In the genomic region with DNA sequence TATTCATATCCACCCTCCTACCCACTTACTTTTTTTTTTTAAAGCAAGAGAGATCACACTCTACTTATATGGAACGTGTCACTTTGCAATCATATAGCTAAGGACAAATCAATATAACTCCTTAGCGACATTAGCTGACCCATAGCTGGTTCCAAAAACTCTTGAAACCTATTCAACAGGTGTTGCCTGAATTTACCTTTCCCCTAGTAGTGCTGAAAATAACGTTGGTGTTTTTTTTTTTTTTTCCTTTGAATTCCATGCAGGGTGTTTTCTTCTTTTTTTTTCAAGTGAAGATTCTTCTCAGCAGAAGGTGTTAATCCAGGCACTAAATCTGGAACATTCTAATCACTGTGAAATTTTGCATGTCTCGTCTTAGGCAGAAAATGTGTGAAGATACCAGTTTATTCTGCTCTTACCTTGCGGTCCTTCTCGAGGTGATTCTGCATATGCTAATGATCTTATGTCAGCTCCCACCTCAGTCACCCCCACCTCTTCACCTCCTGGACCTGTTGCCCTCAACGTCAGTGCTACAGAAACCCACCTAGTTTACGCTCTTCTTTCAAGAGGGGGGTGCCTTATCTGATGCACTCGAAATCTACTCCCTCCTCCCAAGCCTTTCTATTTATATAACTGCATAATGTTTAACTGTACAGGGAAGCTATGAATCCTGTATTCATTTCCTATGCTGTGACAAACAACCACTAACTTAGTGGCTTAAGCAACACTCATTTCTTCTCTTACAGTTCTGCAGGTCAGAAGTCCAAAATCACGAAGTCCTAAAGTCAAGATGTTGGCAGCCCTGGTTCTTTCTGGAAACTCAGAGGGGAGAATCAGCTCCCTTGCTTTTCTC, we compare ENCODE assay signal across 17 cellular contexts. TPM values are rescaled to one million over a fixed set of nuclear protein-coding genes. Genes with fewer than 3 reads are reported as not detected.
DNase-seq lines count a peak whose midpoint lies in the region; ATAC-seq and TF ChIP-seq lines count a peak whose summit lies in the region.
"Had no signal": no experiment of that assay in that cellular context is flagged by ENCODE, and none has a peak within 500 bp of the region (broad histone marks: within the 10 kb centered on the region; RNA-seq: fewer than 3 reads in every experiment).

No MANE protein-coding gene starts in this region.

- H3K36me3 Mint-ChIP-seq in GM23338 (ENCODE audit: low read depth), result no peaks in the 10 kb centered on the region
- H3K36me3 Mint-ChIP-seq in brain, result peaks cover 4% of the 10 kb centered on the region
- no peaks in the 10 kb centered on the region for H3K36me3 Mint-ChIP-seq in natural killer cell

- H3K27ac ChIP-seq in BLaER1 (0 out of 2 replicates have a peak overlapping the region, but pooled peaks have one; percentile 3), GM23338 (ENCODE audit: low read depth) (no peak overlapping the region)
- H3K27ac ChIP-seq: ovary, right lobe of liver had no signal

- ATAC-seq in GM23338 (peak; percentile 68), natural killer cell (no peak), GM21737 (IDR thresholded peaks at IDR 0.05; ENCODE audit: unreplicated experiment) (no peak)
- ATAC-seq: activated T-helper 17 cell treated with anti-CD3 and anti-CD28 coated beads, Interleukin-2, amount 50 U/mL, for 72 hours; heart left ventricle had no signal

- no peaks in the 10 kb centered on the region for H3K27me3 ChIP-seq in BLaER1
- H3K27me3 ChIP-seq in GM23338 (ENCODE audit: insufficient read depth), result peaks cover 7% of the 10 kb centered on the region; the same call in 1 of the 2 replicates
- H3K27me3 ChIP-seq: heart left ventricle, ovary, right lobe of liver had no signal

- TF ChIP-seq CTCF in GM23338 (conservative IDR thresholded peaks at IDR 0.05; ENCODE audit: low read depth in 2 of 2) (no peak), brain (conservative IDR thresholded peaks at IDR 0.05) (no peak), natural killer cell (IDR thresholded peaks at IDR 0.05) (no peak)

- H3K4me3 ChIP-seq in BLaER1 (no peak overlapping the region), GM23338 (no peak overlapping the region)
- H3K4me3 ChIP-seq: heart left ventricle, ovary, right lobe of liver had no signal

- H3K4me1 Mint-ChIP-seq in GM23338, result peaks cover 13% of the 10 kb centered on the region
- H3K4me1 Mint-ChIP-seq in brain, result peaks cover 19% of the 10 kb centered on the region
- peaks cover 36 to 47% of the 10 kb centered on the region in 2 donors for H3K4me1 Mint-ChIP-seq in natural killer cell

- H3K4me3 Mint-ChIP-seq in GM23338 (no peak overlapping the region), brain (peak overlapping the region in 3 of 5 experiments; percentile 22 to 70 (median 41)), natural killer cell (peak overlapping the region; percentile 59)
- H3K4me3 Mint-ChIP-seq: activated T-helper 17 cell treated with anti-CD3 and anti-CD28 coated beads, Interleukin-2, amount 50 U/mL, for 72 hours had no signal

- H3K27ac Mint-ChIP-seq in GM23338 (no peak overlapping the region), brain (peak overlapping the region in 4 of 5 experiments; percentile 50 to 98 (median 70)), natural killer cell (peak overlapping the region; percentile 5 to 62)
- H3K27ac Mint-ChIP-seq: activated T-helper 17 cell treated with anti-CD3 and anti-CD28 coated beads, Interleukin-2, amount 50 U/mL, for 72 hours had no signal

- H3K4me2 ChIP-seq in BLaER1, result peak overlapping the region; percentile 36
- no peak overlapping the region for H3K4me2 ChIP-seq in GM23338

- no peaks in the 10 kb centered on the region for H3K36me3 ChIP-seq in BLaER1
- no peaks in the 10 kb centered on the region for H3K36me3 ChIP-seq in GM23338 (ENCODE audit: insufficient read depth)
- H3K36me3 ChIP-seq: heart left ventricle, ovary, right lobe of liver had no signal

- H3K4me1 ChIP-seq in BLaER1 (peaks cover 55% of the 10 kb centered on the region), GM23338 (ENCODE audit: insufficient read depth) (peaks cover 8% of the 10 kb centered on the region; the same call in 1 of the 2 replicates)

- no peaks in the 10 kb centered on the region for H3F3A ChIP-seq in GM23338 (replicated peaks; ENCODE audit: low read depth)

- DNase-seq in GM23338 (ENCODE audit: low spot score), result no peak
- no peak for DNase-seq in natural killer cell
- DNase-seq in activated naive CD4-positive, alpha-beta T cell (lab: John Stamatoyannopoulos, UW), result no peak
- DNase-seq in stimulated activated CD4-positive, alpha-beta T cell treated with anti-CD3 and anti-CD28 coated beads, Interleukin-4, amount 100 ng/mL, for 24 hours, result no peak
- no peak for DNase-seq in AG08395 (ENCODE audit: low spot score)
- DNase-seq: activated CD4-positive, alpha-beta T cell treated with anti-CD3 and anti-CD28 coated beads for 4 hours; dermis blood vessel endothelial cell; DND-41; heart left ventricle; NCI-H2171 treated with DMSO at 0.1 percent for 48 hours; NCI-H526 treated with DMSO at 0.1 percent for 48 hours; ovary; right lobe of liver had no signal

- intact Hi-C loops in natural killer cell (cut with micrococcal nuclease), result no loop called here

- no peaks in the 10 kb centered on the region for H3K27me3 Mint-ChIP-seq in GM23338 (ENCODE audit: insufficient read depth, low read depth, poor library complexity)
- H3K27me3 Mint-ChIP-seq in brain, result no peaks in the 10 kb centered on the region
- H3K27me3 Mint-ChIP-seq in natural killer cell (ENCODE audit: low read depth in 2 of 2), result no peaks in the 10 kb centered on the region
- H3K27me3 Mint-ChIP-seq: activated T-helper 17 cell treated with anti-CD3 and anti-CD28 coated beads, Interleukin-2, amount 50 U/mL, for 72 hours had no signal

- no peaks in the 10 kb centered on the region for H3K79me2 ChIP-seq in GM23338 (replicated peaks; ENCODE audit: insufficient read depth)

- no peak overlapping the region for H2AFZ ChIP-seq in GM23338

- H4K20me1 ChIP-seq in BLaER1 (no peaks in the 10 kb centered on the region), GM23338 (replicated peaks; ENCODE audit: insufficient read depth) (no peaks in the 10 kb centered on the region; the same call in 1 of the 2 replicates)

- H3K9ac ChIP-seq in BLaER1, result no peak overlapping the region

- H3K9me3 ChIP-seq in BLaER1, result no peaks in the 10 kb centered on the region
- H3K9me3 ChIP-seq: heart left ventricle, ovary, right lobe of liver had no signal

- H3K9me3 Mint-ChIP-seq in GM23338, result no peaks in the 10 kb centered on the region; the same call in 2 of the 3 replicates
- peaks cover 0 to 5% (median 3%) of the 10 kb centered on the region in 5 experiments for H3K9me3 Mint-ChIP-seq in brain
- H3K9me3 Mint-ChIP-seq in natural killer cell, result no peaks in the 10 kb centered on the region
- H3K9me3 Mint-ChIP-seq: activated T-helper 17 cell treated with anti-CD3 and anti-CD28 coated beads, Interleukin-2, amount 50 U/mL, for 72 hours had no signal

- no peaks in the 10 kb centered on the region for H3K9me2 ChIP-seq in GM23338 (ENCODE audit: insufficient read depth)

TF ChIP-seq in GM23338, 12 proteins besides CTCF, POLR2A, EP300 and RAD21 (continues in another document):
- no peak for TF ChIP-seq ZNF331 (CRISPR knock-in tag; IDR thresholded peaks at IDR 0.05; ENCODE audit: low read depth)
- TF ChIP-seq JUNB (IDR thresholded peaks at IDR 0.05; ENCODE audit: unreplicated experiment), result no peak
- TF ChIP-seq, protein P1, sequence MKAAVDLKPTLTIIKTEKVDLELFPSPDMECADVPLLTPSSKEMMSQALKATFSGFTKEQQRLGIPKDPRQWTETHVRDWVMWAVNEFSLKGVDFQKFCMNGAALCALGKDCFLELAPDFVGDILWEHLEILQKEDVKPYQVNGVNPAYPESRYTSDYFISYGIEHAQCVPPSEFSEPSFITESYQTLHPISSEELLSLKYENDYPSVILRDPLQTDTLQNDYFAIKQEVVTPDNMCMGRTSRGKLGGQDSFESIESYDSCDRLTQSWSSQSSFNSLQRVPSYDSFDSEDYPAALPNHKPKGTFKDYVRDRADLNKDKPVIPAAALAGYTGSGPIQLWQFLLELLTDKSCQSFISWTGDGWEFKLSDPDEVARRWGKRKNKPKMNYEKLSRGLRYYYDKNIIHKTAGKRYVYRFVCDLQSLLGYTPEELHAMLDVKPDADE (IDR thresholded peaks at IDR 0.05), result no peak

RNA-seq across cellular contexts. Expression of a gene that starts 7.2 kb away (rescaled TPM):
- 10.4 and 10.9 TPM in 2 replicates for total RNA-seq in GM23338 (2014; rRNA removed; shearing (Covaris generic))
- polyA plus RNA-seq in GM23338 (2016; fragmentation: Nextera tagmentation; extraction: Ambion mirVana), result 6.7 and 6.8 TPM in 2 replicates
- 17.2 TPM for polyA plus RNA-seq in brain (ENCODE audit: insufficient read depth, low read depth, low replicate concordance)
- total RNA-seq in natural killer cell, result 100 to 1,000 TPM; 142 to 167 (median 165) TPM

Comparison
In these comparisons a context has a peak if more than half of its experiments do, and no peak if none do; other contexts are left out.
1. RNA of a gene that starts 7.2 kb away (total RNA-seq): 142 to 167 TPM in natural killer cell; 10.4 to 10.9 TPM in GM23338; every median in the first group is over 10 times any median in the second.